In genomic region chr7:4693152-4693551, GRCh38 we compare ENCODE assay signal across 1 cellular context.
TF ChIP-seq lines count a peak whose summit lies in the region.

No MANE protein-coding gene starts in this region.

TF ChIP-seq in HepG2, 621 proteins besides CTCF, POLR2A, EP300 and RAD21:
- TF ChIP-seq CENPBD1 (CRISPR knock-in tag; IDR thresholded peaks at IDR 0.05; ENCODE audit: borderline replicate concordance, low read depth), result no peak
- no peak for TF ChIP-seq ERF (CRISPR knock-in tag; IDR thresholded peaks at IDR 0.05)
- no peak for TF ChIP-seq SMARCC2 (IDR thresholded peaks at IDR 0.05)
- TF ChIP-seq ZNF589 (CRISPR knock-in tag; conservative IDR thresholded peaks at IDR 0.05), result no peak
- no peak for TF ChIP-seq ZFP82 (CRISPR knock-in tag; IDR thresholded peaks at IDR 0.05; ENCODE audit: borderline replicate concordance)
- no peak for TF ChIP-seq MXD1 (CRISPR knock-in tag; IDR thresholded peaks at IDR 0.05)
- no peak for TF ChIP-seq FOXC1 (CRISPR knock-in tag; IDR thresholded peaks at IDR 0.05; ENCODE audit: borderline replicate concordance)
- TF ChIP-seq ZNF564 (CRISPR knock-in tag; IDR thresholded peaks at IDR 0.05), result no peak
- no peak for TF ChIP-seq ZNF451 (CRISPR knock-in tag; IDR thresholded peaks at IDR 0.05)
- TF ChIP-seq HOXA3 (CRISPR knock-in tag; IDR thresholded peaks at IDR 0.05), result no peak
- no peak for TF ChIP-seq CCDC6 (CRISPR knock-in tag; IDR thresholded peaks at IDR 0.05)
- TF ChIP-seq FOXJ3 (CRISPR knock-in tag; IDR thresholded peaks at IDR 0.05; ENCODE audit: borderline replicate concordance), result no peak
- TF ChIP-seq AHDC1 (CRISPR knock-in tag; IDR thresholded peaks at IDR 0.05; ENCODE audit: borderline replicate concordance), result no peak
- TF ChIP-seq ZNF883 (CRISPR knock-in tag; IDR thresholded peaks at IDR 0.05; ENCODE audit: not compliant biosample characterization), result no peak
